14 cellular contexts compared by ENCODE assay signal in genomic region chr7:113835367-113835766, GRCh38.
DNase-seq lines count a peak whose midpoint lies in the region; ATAC-seq and TF ChIP-seq lines count a peak whose summit lies in the region.
"Had no signal": no experiment of that assay in that cellular context is flagged by ENCODE, and none has a peak within 500 bp of the region (broad histone marks: within the 10 kb centered on the region; RNA-seq: fewer than 3 reads in every experiment).

No MANE protein-coding gene starts in this region.

- H3K27ac ChIP-seq in heart left ventricle (peak overlapping the region in 1 of 12 donors; percentile 7), right atrium auricular region (peak overlapping the region; percentile 44 to 69), gastrocnemius medialis (peak overlapping the region; percentile 41 to 68 (median 58))
- H3K27ac ChIP-seq: GM23248 had no signal

- no peaks in the 10 kb centered on the region for H3K36me3 Mint-ChIP-seq in activated CD4-positive, alpha-beta memory T cell treated with anti-CD3 and anti-CD28 coated beads, Interleukin-2, amount 10 ng/mL, durations not matched to agents 7 days and 5 days (ENCODE audit: low read depth)
- H3K36me3 Mint-ChIP-seq: CD4-positive, alpha-beta memory T cell had no signal

- 32 to 57% (median 46%) methylated on average over 2 of the region's 2 CpGs for WGBS in heart left ventricle, 4 donors

- no peaks in the 10 kb centered on the region for H3K4me1 Mint-ChIP-seq in activated CD4-positive, alpha-beta memory T cell treated with anti-CD3 and anti-CD28 coated beads, Interleukin-2, amount 10 ng/mL, durations not matched to agents 7 days and 5 days
- H3K4me1 Mint-ChIP-seq: CD4-positive, alpha-beta memory T cell had no signal

- DNase-seq in heart left ventricle: no peak
- no peak for DNase-seq in left cardiac atrium
- no peak for DNase-seq in right atrium auricular region (ENCODE audit: low spot score)
- no peak for DNase-seq in gastrocnemius medialis
- DNase-seq in activated CD4-positive, alpha-beta memory T cell treated with anti-CD3 and anti-CD28 coated beads, Interleukin-2, amount 10 ng/mL, durations not matched to agents 7 days and 5 days: no peak
- DNase-seq: C1 segment of cervical spinal cord; Calu3; CD4-positive, alpha-beta memory T cell; COR-L47; DND-41; GM23248; H7; HCEC 1CT had no signal

- TF ChIP-seq CTCF in heart left ventricle (IDR thresholded peaks at IDR 0.05): no peak
- no peak for TF ChIP-seq CTCF in right atrium auricular region (IDR thresholded peaks at IDR 0.05)
- TF ChIP-seq CTCF in gastrocnemius medialis (IDR thresholded peaks at IDR 0.05 in 4 of 5, conservative IDR thresholded peaks at IDR 0.05 in 1 of 5): no peak

- in situ Hi-C loops in gastrocnemius medialis (cut with MboI; ENCODE audit: low sequenced_read_pairs in 4 of 4): no loop called here

- H3K27me3 ChIP-seq in heart left ventricle (no peaks in the 10 kb centered on the region), right atrium auricular region (no peaks in the 10 kb centered on the region), gastrocnemius medialis (no peaks in the 10 kb centered on the region)

- intact Hi-C loops in heart left ventricle (cut with DNase I): no loop called here
- intact Hi-C loops in left cardiac atrium (cut with DNase I): no loop called here
- intact Hi-C loops in gastrocnemius medialis (cut with DNase I; ENCODE audit: low total_unique reads): no loop called here

- no peaks in the 10 kb centered on the region for H3K36me3 ChIP-seq in heart left ventricle
- H3K36me3 ChIP-seq in right atrium auricular region: no peaks in the 10 kb centered on the region
- H3K36me3 ChIP-seq in gastrocnemius medialis: no peaks in the 10 kb centered on the region

- POLR2A ChIA-PET in activated CD4-positive, alpha-beta memory T cell treated with anti-CD3 and anti-CD28 coated beads, Interleukin-2, amount 10 ng/mL, durations not matched to agents 7 days and 5 days (lab: Charles Lee): no interaction called here

- CTCF ChIA-PET in activated CD4-positive, alpha-beta memory T cell treated with anti-CD3 and anti-CD28 coated beads, Interleukin-2, amount 10 ng/mL, durations not matched to agents 7 days and 5 days (lab: Charles Lee): no interaction called here

- no peak overlapping the region for H3K4me3 Mint-ChIP-seq in activated CD4-positive, alpha-beta memory T cell treated with anti-CD3 and anti-CD28 coated beads, Interleukin-2, amount 10 ng/mL, durations not matched to agents 7 days and 5 days
- H3K4me3 Mint-ChIP-seq: CD4-positive, alpha-beta memory T cell had no signal

- no peak overlapping the region for H3K27ac Mint-ChIP-seq in activated CD4-positive, alpha-beta memory T cell treated with anti-CD3 and anti-CD28 coated beads, Interleukin-2, amount 10 ng/mL, durations not matched to agents 7 days and 5 days
- H3K27ac Mint-ChIP-seq: CD4-positive, alpha-beta memory T cell had no signal

- H3K4me3 ChIP-seq in heart left ventricle (no peak overlapping the region), right atrium auricular region (no peak overlapping the region), gastrocnemius medialis (no peak overlapping the region)
- H3K4me3 ChIP-seq: GM23248 had no signal

- H3K9me3 ChIP-seq in heart left ventricle (no peaks in the 10 kb centered on the region), right atrium auricular region (no peaks in the 10 kb centered on the region), gastrocnemius medialis (no peaks in the 10 kb centered on the region)

- no peaks in the 10 kb centered on the region for H3K9me3 Mint-ChIP-seq in activated CD4-positive, alpha-beta memory T cell treated with anti-CD3 and anti-CD28 coated beads, Interleukin-2, amount 10 ng/mL, durations not matched to agents 7 days and 5 days

- H3K27me3 Mint-ChIP-seq in activated CD4-positive, alpha-beta memory T cell treated with anti-CD3 and anti-CD28 coated beads, Interleukin-2, amount 10 ng/mL, durations not matched to agents 7 days and 5 days: no peaks in the 10 kb centered on the region
- H3K27me3 Mint-ChIP-seq: CD4-positive, alpha-beta memory T cell had no signal

- no peak for TF ChIP-seq POLR2A in heart left ventricle (IDR thresholded peaks at IDR 0.05)
- TF ChIP-seq POLR2A in gastrocnemius medialis (IDR thresholded peaks at IDR 0.05): no peak

- H3K4me1 ChIP-seq in heart left ventricle: peaks cover 0 to 8% (median 0%) of the 10 kb centered on the region in 12 donors
- H3K4me1 ChIP-seq in right atrium auricular region: peaks cover 0 to 4% of the 10 kb centered on the region in 2 donors
- peaks cover 17 to 32% of the 10 kb centered on the region in 2 donors for H3K4me1 ChIP-seq in gastrocnemius medialis

- ATAC-seq in heart left ventricle (peak in 3 of 4 donors; percentile 28 to 76 (median 50)), left cardiac atrium (no peak), gastrocnemius medialis (no peak), GM21786 (IDR thresholded peaks at IDR 0.05; ENCODE audit: unreplicated experiment) (no peak)

Comparison
In these comparisons a context has a peak if more than half of its experiments do, and no peak if none do; other contexts are left out.
1. ATAC-seq: peak in heart left ventricle (3 of 4); none in left cardiac atrium (0 of 2), gastrocnemius medialis (0 of 2) and GM21786 (single experiment).